12 cellular contexts compared by ENCODE assay signal in genomic region chr16:20568404-20568803, GRCh38. TPM values are rescaled to one million over a fixed set of nuclear protein-coding genes. Genes with fewer than 3 reads are reported as not detected.
"Had no signal": no experiment of that assay in that cellular context is flagged by ENCODE, and none has a peak within 500 bp of the region (broad histone marks: within the 10 kb centered on the region; RNA-seq: fewer than 3 reads in every experiment).

No MANE protein-coding gene starts in this region.

- H2AFZ ChIP-seq: GM23248, GM23338 had no signal

- H3K27ac ChIP-seq: GM23248 had no signal

- H3K4me1 ChIP-seq: HAP-1 had no signal

- H3K9ac ChIP-seq: GM23248 had no signal

- H3K9me3 ChIP-seq: HAP-1 had no signal

- DNase-seq: GM23248, GOT3, H7, H9, HCEC 1CT, HFFc6 had no signal

- FAIRE-seq: H1, H54 had no signal

- H3K4me3 ChIP-seq: GM23248, GM23338, HAP-1 had no signal

- ATAC-seq: GM23338, HCT116 had no signal

- H3K4me2 ChIP-seq: GM23338 had no signal

- H3K36me3 ChIP-seq: HAP-1 had no signal

RNA-seq across cellular contexts. Expression of gene ACSM2B, which starts 7.8 kb away (rescaled TPM):
- total RNA-seq: GM23248, GM23338, H1, H4, H7, H9, HFFc6 had no signal
- polyA plus RNA-seq: GM23248, GM23338, H1 had no signal
